Comparison of ENCODE assay signal across 8 cellular contexts in the genomic region with DNA sequence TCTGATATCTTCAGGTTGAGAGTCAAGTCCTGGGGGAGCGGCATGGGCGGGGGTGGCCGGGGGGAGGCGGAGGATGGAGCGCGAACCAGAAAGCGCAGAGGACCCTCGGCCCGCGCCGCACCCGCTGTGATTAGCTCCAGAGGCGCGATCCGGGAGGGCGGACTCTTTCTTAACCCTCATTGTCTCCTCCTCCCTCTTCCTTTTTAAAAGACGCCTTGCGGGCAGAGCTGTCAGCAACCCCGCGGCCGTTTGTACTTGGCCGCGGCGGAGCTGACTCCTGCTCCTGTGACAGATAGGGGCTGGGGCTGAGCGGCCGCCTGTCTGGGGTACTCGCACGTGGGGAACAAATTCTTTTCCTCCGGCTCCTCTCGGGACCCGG. TPM values are rescaled to one million over a fixed set of nuclear protein-coding genes. Genes with fewer than 3 reads are reported as not detected.
DNase-seq lines count a peak whose midpoint lies in the region; ATAC-seq and TF ChIP-seq lines count a peak whose summit lies in the region.

A gene (plus strand): TSS at position 233 of the 379 bp plus-strand sequence. CDS start 569 bp downstream, outside the sequence.

- peak within 1 kb of the TSS; percentile 90 for H2AFZ ChIP-seq in neural progenitor cell (replicated peaks)

- H3K4me1 ChIP-seq in esophagus (ENCODE audit: control insufficient read depth in 2 of 2, insufficient read depth in 2 of 2, low read length in 1 of 2) (peaks cover 12% of the 10 kb centered on the region in 2 donors), neural progenitor cell (peaks cover 17% of the 10 kb centered on the region)

- H3K4me3 Mint-ChIP-seq in activated CD8-positive, alpha-beta memory T cell treated with anti-CD3 and anti-CD28 coated beads, Interleukin-2, amount 10 ng/mL, durations not matched to agents 7 days and 5 days, result peak within 1 kb of the TSS; percentile 70
- peak within 1 kb of the TSS; percentile 85 for H3K4me3 Mint-ChIP-seq in neural progenitor cell

- H3K36me3 Mint-ChIP-seq in activated CD8-positive, alpha-beta memory T cell treated with anti-CD3 and anti-CD28 coated beads, Interleukin-2, amount 10 ng/mL, durations not matched to agents 7 days and 5 days, result no peaks in the 10 kb centered on the region
- H3K36me3 Mint-ChIP-seq in neural progenitor cell, result no peaks in the 10 kb centered on the region

- CTCF ChIA-PET in activated CD8-positive, alpha-beta memory T cell treated with anti-CD3 and anti-CD28 coated beads, Interleukin-2, amount 10 ng/mL, durations not matched to agents 7 days and 5 days (lab: Charles Lee), result interaction anchor here (0.9 to 2.3 kb wide), 2 partner anchors 26 to 122 kb away, joined by 3 to 7 read pairs; no protein-coding TSS in a partner anchor

- H3K9me3 ChIP-seq in esophagus (ENCODE audit: control insufficient read depth in 2 of 2, insufficient read depth in 1 of 2, low read depth in 1 of 2, low read length in 1 of 2), result no peaks in the 10 kb centered on the region
- H3K9me3 ChIP-seq in neural progenitor cell (ENCODE audit: low read depth), result no peaks in the 10 kb centered on the region

- peak; percentile 54 for DNase-seq in activated CD8-positive, alpha-beta memory T cell treated with anti-CD3 and anti-CD28 coated beads, Interleukin-2, amount 10 ng/mL, durations not matched to agents 7 days and 5 days
- DNase-seq in activated CD8-positive, alpha-beta memory T cell treated with anti-CD3 and anti-CD28 coated beads, Interleukin-2, amount 50 U/mL, for 4 hours, result no peak
- DNase-seq in neural progenitor cell (ENCODE audit: low spot score) (peak; percentile 69), NCI-H1694 treated with DMSO at 0.1 percent for 48 hours (lab: John Stamatoyannopoulos, UW) (no peak)
- no peak for DNase-seq in effector CD4-positive, alpha-beta T cell

- peak within 1 kb of the TSS; percentile 37 to 48 for H3K4me3 ChIP-seq in esophagus (ENCODE audit: low read depth in 1 of 2, low read length in 2 of 2)
- H3K4me3 ChIP-seq in neural progenitor cell, result peak within 1 kb of the TSS; percentile 61

- no peak for TF ChIP-seq CTCF in neural progenitor cell (IDR thresholded peaks at IDR 0.05)

- peak within 1 kb of the TSS; percentile 96 for H3K4me2 ChIP-seq in neural progenitor cell

- H3K36me3 ChIP-seq in esophagus (ENCODE audit: control insufficient read depth in 2 of 2, insufficient read depth in 2 of 2, low read length in 1 of 2) (no peaks in the 10 kb centered on the region), neural progenitor cell (no peaks in the 10 kb centered on the region)

- peaks cover 73% of the 10 kb centered on the region for H3K27me3 Mint-ChIP-seq in activated CD8-positive, alpha-beta memory T cell treated with anti-CD3 and anti-CD28 coated beads, Interleukin-2, amount 10 ng/mL, durations not matched to agents 7 days and 5 days
- H3K27me3 Mint-ChIP-seq in neural progenitor cell (ENCODE audit: insufficient read depth, low read depth), result peaks cover 57% of the 10 kb centered on the region

- H3K27ac ChIP-seq in esophagus (ENCODE audit: low read depth in 2 of 2, low read length in 1 of 2), result no peak within 1 kb of the TSS
- H3K27ac ChIP-seq in neural progenitor cell, result no peak within 1 kb of the TSS

- H3F3A ChIP-seq in neural progenitor cell (ENCODE audit: low read depth), result peaks cover 39% of the 10 kb centered on the region

- H3K27ac Mint-ChIP-seq in activated CD8-positive, alpha-beta memory T cell treated with anti-CD3 and anti-CD28 coated beads, Interleukin-2, amount 10 ng/mL, durations not matched to agents 7 days and 5 days, result peak within 1 kb of the TSS; percentile 22
- no peak within 1 kb of the TSS for H3K27ac Mint-ChIP-seq in neural progenitor cell

- H3K4me1 Mint-ChIP-seq in activated CD8-positive, alpha-beta memory T cell treated with anti-CD3 and anti-CD28 coated beads, Interleukin-2, amount 10 ng/mL, durations not matched to agents 7 days and 5 days, result peaks cover 25% of the 10 kb centered on the region
- peaks cover 22% of the 10 kb centered on the region for H3K4me1 Mint-ChIP-seq in neural progenitor cell

- H4K20me1 ChIP-seq in neural progenitor cell (ENCODE audit: low read depth), result peaks cover 9% of the 10 kb centered on the region

- ATAC-seq in activated CD8-positive, alpha-beta memory T cell treated with anti-CD3 and anti-CD28 coated beads, Interleukin-2, amount 10 ng/mL, durations not matched to agents 7 days and 5 days, result peak; percentile 70
- peak; percentile 40 for ATAC-seq in HG02973 (IDR thresholded peaks at IDR 0.05; ENCODE audit: unreplicated experiment)
- ATAC-seq in SK-N-SH treated with all-trans-retinoic acid at 6 μM for 48 hours, result peak; percentile 69

- WGBS in esophagus, 2 donors, result 0 to 1% methylated on average over 27 to 31 of the region's 31 CpGs

- no peaks in the 10 kb centered on the region for H3K9me3 Mint-ChIP-seq in activated CD8-positive, alpha-beta memory T cell treated with anti-CD3 and anti-CD28 coated beads, Interleukin-2, amount 10 ng/mL, durations not matched to agents 7 days and 5 days (ENCODE audit: low read depth)
- H3K9me3 Mint-ChIP-seq in neural progenitor cell, result no peaks in the 10 kb centered on the region

- no peaks in the 10 kb centered on the region for H3K79me2 ChIP-seq in neural progenitor cell (ENCODE audit: low read depth)

- H3K27me3 ChIP-seq in esophagus (ENCODE audit: control insufficient read depth in 1 of 2, insufficient read depth in 2 of 2, low read length in 2 of 2) (peaks cover 0 to 6% of the 10 kb centered on the region in 2 donors), neural progenitor cell (peaks cover 85% of the 10 kb centered on the region)

- no peak within 1 kb of the TSS for H3K9ac ChIP-seq in neural progenitor cell

TF ChIP-seq in SK-N-SH treated with all-trans-retinoic acid at 6 μM for 48 hours, 23 proteins besides CTCF, POLR2A, EP300 and RAD21 (continues in another document):
- no peak for TF ChIP-seq BACH2 (CRISPR knock-in tag; IDR thresholded peaks at IDR 0.05; ENCODE audit: borderline replicate concordance)
- no peak for TF ChIP-seq ZNF565 (CRISPR knock-in tag; conservative IDR thresholded peaks at IDR 0.05; ENCODE audit: low read depth)
- TF ChIP-seq CSDC2 (CRISPR knock-in tag; IDR thresholded peaks at IDR 0.05), result no peak
- TF ChIP-seq, protein P1, sequence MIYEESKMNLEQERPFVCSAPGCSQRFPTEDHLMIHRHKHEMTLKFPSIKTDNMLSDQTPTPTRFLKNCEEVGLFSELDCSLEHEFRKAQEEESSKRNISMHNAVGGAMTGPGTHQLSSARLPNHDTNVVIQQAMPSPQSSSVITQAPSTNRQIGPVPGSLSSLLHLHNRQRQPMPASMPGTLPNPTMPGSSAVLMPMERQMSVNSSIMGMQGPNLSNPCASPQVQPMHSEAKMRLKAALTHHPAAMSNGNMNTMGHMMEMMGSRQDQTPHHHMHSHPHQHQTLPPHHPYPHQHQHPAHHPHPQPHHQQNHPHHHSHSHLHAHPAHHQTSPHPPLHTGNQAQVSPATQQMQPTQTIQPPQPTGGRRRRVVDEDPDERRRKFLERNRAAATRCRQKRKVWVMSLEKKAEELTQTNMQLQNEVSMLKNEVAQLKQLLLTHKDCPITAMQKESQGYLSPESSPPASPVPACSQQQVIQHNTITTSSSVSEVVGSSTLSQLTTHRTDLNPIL (CRISPR knock-in tag; IDR thresholded peaks at IDR 0.05; ENCODE audit: low read depth), result no peak
- TF ChIP-seq PPARA (CRISPR knock-in tag; IDR thresholded peaks at IDR 0.05; ENCODE audit: borderline replicate concordance), result no peak
- TF ChIP-seq, protein P2, sequence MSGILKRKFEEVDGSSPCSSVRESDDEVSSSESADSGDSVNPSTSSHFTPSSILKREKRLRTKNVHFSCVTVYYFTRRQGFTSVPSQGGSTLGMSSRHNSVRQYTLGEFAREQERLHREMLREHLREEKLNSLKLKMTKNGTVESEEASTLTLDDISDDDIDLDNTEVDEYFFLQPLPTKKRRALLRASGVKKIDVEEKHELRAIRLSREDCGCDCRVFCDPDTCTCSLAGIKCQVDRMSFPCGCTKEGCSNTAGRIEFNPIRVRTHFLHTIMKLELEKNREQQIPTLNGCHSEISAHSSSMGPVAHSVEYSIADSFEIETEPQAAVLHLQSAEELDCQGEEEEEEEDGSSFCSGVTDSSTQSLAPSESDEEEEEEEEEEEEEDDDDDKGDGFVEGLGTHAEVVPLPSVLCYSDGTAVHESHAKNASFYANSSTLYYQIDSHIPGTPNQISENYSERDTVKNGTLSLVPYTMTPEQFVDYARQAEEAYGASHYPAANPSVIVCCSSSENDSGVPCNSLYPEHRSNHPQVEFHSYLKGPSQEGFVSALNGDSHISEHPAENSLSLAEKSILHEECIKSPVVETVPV (CRISPR knock-in tag; IDR thresholded peaks at IDR 0.05), result no peak
- TF ChIP-seq ZFP3 (CRISPR knock-in tag; IDR thresholded peaks at IDR 0.05), result no peak
- TF ChIP-seq ZNF70 (CRISPR knock-in tag; IDR thresholded peaks at IDR 0.05), result no peak
- TF ChIP-seq ARNTL (CRISPR knock-in tag; IDR thresholded peaks at IDR 0.05; ENCODE audit: borderline replicate concordance, low read depth), result no peak
- TF ChIP-seq ZFP30 (CRISPR knock-in tag; IDR thresholded peaks at IDR 0.05), result no peak
- TF ChIP-seq ESRRG (CRISPR knock-in tag; IDR thresholded peaks at IDR 0.05), result no peak
- TF ChIP-seq, protein P3, sequence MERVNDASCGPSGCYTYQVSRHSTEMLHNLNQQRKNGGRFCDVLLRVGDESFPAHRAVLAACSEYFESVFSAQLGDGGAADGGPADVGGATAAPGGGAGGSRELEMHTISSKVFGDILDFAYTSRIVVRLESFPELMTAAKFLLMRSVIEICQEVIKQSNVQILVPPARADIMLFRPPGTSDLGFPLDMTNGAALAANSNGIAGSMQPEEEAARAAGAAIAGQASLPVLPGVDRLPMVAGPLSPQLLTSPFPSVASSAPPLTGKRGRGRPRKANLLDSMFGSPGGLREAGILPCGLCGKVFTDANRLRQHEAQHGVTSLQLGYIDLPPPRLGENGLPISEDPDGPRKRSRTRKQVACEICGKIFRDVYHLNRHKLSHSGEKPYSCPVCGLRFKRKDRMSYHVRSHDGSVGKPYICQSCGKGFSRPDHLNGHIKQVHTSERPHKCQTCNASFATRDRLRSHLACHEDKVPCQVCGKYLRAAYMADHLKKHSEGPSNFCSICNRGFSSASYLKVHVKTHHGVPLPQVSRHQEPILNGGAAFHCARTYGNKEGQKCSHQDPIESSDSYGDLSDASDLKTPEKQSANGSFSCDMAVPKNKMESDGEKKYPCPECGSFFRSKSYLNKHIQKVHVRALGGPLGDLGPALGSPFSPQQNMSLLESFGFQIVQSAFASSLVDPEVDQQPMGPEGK (CRISPR knock-in tag; IDR thresholded peaks at IDR 0.05; ENCODE audit: borderline replicate concordance), result no peak

RNA-seq across cellular contexts. Expression of the gene that starts here (rescaled TPM):
- under 1 TPM; 0.35 to 0.61 TPM for total RNA-seq in activated CD8-positive, alpha-beta memory T cell treated with anti-CD3 and anti-CD28 coated beads, Interleukin-2, amount 10 ng/mL, durations not matched to agents 7 days and 5 days
- polyA plus RNA-seq in esophagus, result under 1 TPM; 0.22 to 0.39 TPM
- total RNA-seq in neural progenitor cell (ENCODE audit: low replicate concordance), result 0.09 TPM in 1 of 2 replicates, not detected in the other

Comparison
In these comparisons a context has a peak if more than half of its experiments do, and no peak if none do; other contexts are left out.
1. Peak in DNase-seq and ATAC-seq in activated CD8-positive, alpha-beta memory T cell treated with anti-CD3 and anti-CD28 coated beads, Interleukin-2, amount 10 ng/mL, durations not matched to agents 7 days and 5 days; RNA of the gene not detected or under 1 TPM.
2. Peak in DNase-seq, H3K4me3 ChIP-seq and H3K4me2 ChIP-seq in neural progenitor cell; RNA of the gene not detected or under 1 TPM.